Comparison of ENCODE assay signal across 8 cellular contexts in the genomic region with DNA sequence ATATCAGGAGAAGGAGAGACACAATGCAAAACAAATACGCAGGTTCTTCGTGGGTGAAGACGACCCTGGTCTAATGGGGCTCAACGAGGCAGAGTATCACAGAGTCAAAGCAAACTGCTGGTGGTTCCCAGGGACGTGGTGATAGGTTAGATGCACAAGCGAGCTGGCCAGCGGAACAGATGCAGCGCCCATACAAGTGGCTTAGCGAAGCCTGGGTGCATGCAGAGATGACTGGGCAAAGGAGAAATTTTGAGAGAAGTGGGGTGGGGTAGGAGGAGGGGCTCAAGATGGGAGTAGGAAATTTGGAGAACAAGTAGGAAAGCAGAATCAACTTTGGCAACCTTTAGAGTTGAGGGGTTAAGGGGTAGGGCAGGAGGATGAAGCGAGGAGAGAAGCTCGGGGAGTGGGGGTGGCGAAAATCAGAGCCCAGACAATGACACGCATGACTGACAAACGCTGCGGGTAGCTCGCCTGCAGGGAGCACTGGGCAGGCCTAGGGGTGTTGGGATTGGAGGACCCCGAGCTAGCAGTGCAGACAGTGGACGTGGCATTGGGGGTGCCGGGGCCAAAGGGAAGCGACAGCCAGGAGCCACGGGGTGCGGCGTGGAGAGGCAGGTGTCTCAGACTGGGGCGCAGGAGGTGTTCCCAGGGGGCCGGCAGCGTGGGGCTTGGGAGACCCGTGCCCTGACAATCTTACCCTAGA. TPM values are rescaled to one million over a fixed set of nuclear protein-coding genes. Genes with fewer than 3 reads are reported as not detected.
DNase-seq lines count a peak whose midpoint lies in the region; ATAC-seq and TF ChIP-seq lines count a peak whose summit lies in the region.

No MANE protein-coding gene starts in this region.

- peak overlapping the region; percentile 95 for H3K27ac Mint-ChIP-seq in progenitor cell of endocrine pancreas

- peak; percentile 55 for ATAC-seq in GM18870 (IDR thresholded peaks at IDR 0.05; ENCODE audit: unreplicated experiment)
- ATAC-seq in HG03095 (IDR thresholded peaks at IDR 0.05; ENCODE audit: unreplicated experiment) = peak; percentile 47
- ATAC-seq in Right ventricle myocardium superior (ENCODE audit: poor library complexity) = peak; percentile 42

- no peaks in the 10 kb centered on the region for H3K4me1 ChIP-seq in BE2C
- H3K4me1 ChIP-seq in OCI-LY7 (ENCODE audit: insufficient read depth, low read length, poor library complexity, severe bottlenecking) = peaks cover 19% of the 10 kb centered on the region

- peaks cover 10% of the 10 kb centered on the region for H3K36me3 ChIP-seq in BE2C
- peaks cover 15% of the 10 kb centered on the region for H3K36me3 ChIP-seq in OCI-LY7 (ENCODE audit: insufficient read depth, low read length)

- peaks cover 10% of the 10 kb centered on the region for H3K4me1 Mint-ChIP-seq in progenitor cell of endocrine pancreas (ENCODE audit: low read depth)

- DNase-seq in BE2C = peak; percentile 57
- DNase-seq in OCI-LY7 (ENCODE audit: low spot score) = peak; percentile 71
- DNase-seq in activated gamma-delta T cell treated with anti-CD3 and anti-CD28 coated beads, Interleukin-2, amount 50 U/mL, for 16 hours (ENCODE audit: low read depth) = peak; percentile 10
- no peak for DNase-seq in Right ventricle myocardium superior
- no peak for DNase-seq in progenitor cell of endocrine pancreas (ENCODE audit: low spot score, unreplicated experiment)
- DNase-seq in midbrain (lab: John Stamatoyannopoulos, UW) = no peak

- intact Hi-C loops in OCI-LY7 (cut with micrococcal nuclease; ENCODE audit: unreplicated experiment) = loop anchor here (5.0 to 10.0 kb wide), 4 partner anchors 121 to 1536 kb away; a partner anchor contains a TSS
- intact Hi-C loops in Right ventricle myocardium superior (cut with DNase I) = no loop called here

- BruUV-seq in OCI-LY7 (replicated peaks; lab: Mats Ljungman, UMichigan) = no TSS peak

- H3K79me2 ChIP-seq in OCI-LY7 (ENCODE audit: insufficient read depth, low read depth, low read length) = peaks cover 43% of the 10 kb centered on the region

- H3K9me2 ChIP-seq in OCI-LY7 (ENCODE audit: insufficient read depth, low read length) = no peaks in the 10 kb centered on the region

- H3K4me2 ChIP-seq in OCI-LY7 (ENCODE audit: low read length) = peak overlapping the region; percentile 95

- peak overlapping the region; percentile 51 for H3K27ac ChIP-seq in OCI-LY7 (ENCODE audit: low read depth, low read length, poor library complexity, severe bottlenecking)

- CTCF ChIA-PET in OCI-LY7 (lab: Charles Lee; ENCODE audit: unreplicated experiment) = interaction anchor here (0.6 to 1.6 kb wide), 3 partner anchors 66 to 123 kb away, joined by 3 to 7 read pairs (median 4); no protein-coding TSS in a partner anchor

- no peaks in the 10 kb centered on the region for H3K9me3 ChIP-seq in BE2C
- no peaks in the 10 kb centered on the region for H3K9me3 ChIP-seq in OCI-LY7 (ENCODE audit: low read length)

- H4K20me1 ChIP-seq in OCI-LY7 (ENCODE audit: insufficient read depth, low read length) = no peaks in the 10 kb centered on the region; the same call in 1 of the 2 replicates

- peaks cover 5% of the 10 kb centered on the region for H3K36me3 Mint-ChIP-seq in progenitor cell of endocrine pancreas (ENCODE audit: insufficient read depth)

- POLR2A ChIA-PET in OCI-LY7 (lab: Charles Lee) = interaction anchor here (0.5 to 2.2 kb wide), 9 partner anchors 11 to 1608 kb away, joined by 3 to 12 read pairs (median 4); a partner anchor contains a TSS

- 0 out of 2 replicates have a peak, but pooled peaks have one; percentile 2 for TF ChIP-seq CTCF in BE2C (IDR thresholded peaks at IDR 0.05; ENCODE audit: low read depth, low read length)
- no peak for TF ChIP-seq CTCF in OCI-LY7 (conservative IDR thresholded peaks at IDR 0.05; ENCODE audit: low read length)
- TF ChIP-seq CTCF in progenitor cell of endocrine pancreas (IDR thresholded peaks at IDR 0.05; ENCODE audit: unreplicated experiment) = no peak

- H3K4me3 Mint-ChIP-seq in progenitor cell of endocrine pancreas (ENCODE audit: low read depth) = peak overlapping the region; percentile 91

- no peaks in the 10 kb centered on the region for H3K27me3 ChIP-seq in BE2C

- H2AFZ ChIP-seq in OCI-LY7 (ENCODE audit: low read length) = peak overlapping the region; percentile 82

- no peaks in the 10 kb centered on the region for H3K27me3 Mint-ChIP-seq in progenitor cell of endocrine pancreas

- H3K4me3 ChIP-seq in BE2C (ENCODE audit: low read depth, low read length) = peak overlapping the region; percentile 97
- peak overlapping the region; percentile 93 for H3K4me3 ChIP-seq in OCI-LY7 (ENCODE audit: low read depth, low read length, poor library complexity, severe bottlenecking)

- no peaks in the 10 kb centered on the region for H3K9me3 Mint-ChIP-seq in progenitor cell of endocrine pancreas (ENCODE audit: low read depth)

RNA-seq across cellular contexts. Expression of a gene that starts 0.5 kb away (rescaled TPM):
- polyA plus RNA-seq in BE2C (2012; ENCODE audit: insufficient read depth, insufficient read length, low read depth) = 44.4 TPM
- 33.2 and 35.7 TPM in 2 replicates for total RNA-seq in OCI-LY7 (2014; rRNA removed; shearing (Covaris generic))
- total RNA-seq in OCI-LY7 (2022) = 53.7 and 55.6 TPM in 2 replicates
- 66.6 TPM for total RNA-seq in Right ventricle myocardium superior
- 30.6 and 32.8 TPM in 2 replicates for total RNA-seq in progenitor cell of endocrine pancreas

Comparison
In these comparisons a context has a peak if more than half of its experiments do, and no peak if none do; other contexts are left out.
1. DNase-seq: peak in BE2C (single experiment), OCI-LY7 (single experiment) and activated gamma-delta T cell treated with anti-CD3 and anti-CD28 coated beads, Interleukin-2, amount 50 U/mL, for 16 hours (single experiment); none in Right ventricle myocardium superior (single experiment), progenitor cell of endocrine pancreas (single experiment) and midbrain (single experiment).
2. Peak in every context shown above with its lines, with median percentiles within 50 percentile points of each other: ATAC-seq.